In genomic region chr6:123171341-123171740, GRCh38 we compare ENCODE assay signal across 23 cellular contexts.
DNase-seq lines count a peak whose midpoint lies in the region; ATAC-seq and TF ChIP-seq lines count a peak whose summit lies in the region.
"Had no signal": no experiment of that assay in that cellular context is flagged by ENCODE, and none has a peak within 500 bp of the region (broad histone marks: within the 10 kb centered on the region; RNA-seq: fewer than 3 reads in every experiment).

No MANE protein-coding gene starts in this region.

- TF ChIP-seq CTCF in PC-3 (conservative IDR thresholded peaks at IDR 0.05; ENCODE audit: low read depth, low read length) (no peak), epithelial cell of esophagus (IDR thresholded peaks at IDR 0.05; ENCODE audit: insufficient read depth, low read depth, low read length, missing control alignments) (no peak)

- H3K4me3 Mint-ChIP-seq in naive thymus-derived CD8-positive, alpha-beta T cell: no peak overlapping the region
- H3K4me3 Mint-ChIP-seq: CD4-positive, alpha-beta memory T cell; HFFc6 had no signal

- H3K27me3 Mint-ChIP-seq in naive thymus-derived CD8-positive, alpha-beta T cell: no peaks in the 10 kb centered on the region
- H3K27me3 Mint-ChIP-seq: CD4-positive, alpha-beta memory T cell had no signal

- H3K4me2 ChIP-seq in PC-3 (ENCODE audit: low read length): no peak overlapping the region
- no peak overlapping the region for H3K4me2 ChIP-seq in trophoblast cell (ENCODE audit: low read length)
- H3K4me2 ChIP-seq: A549, BLaER1 had no signal

- no peaks in the 10 kb centered on the region for H4K20me1 ChIP-seq in PC-3 (ENCODE audit: low read length)
- H4K20me1 ChIP-seq: BLaER1 had no signal

- no TSS peak for BruUV-seq in PC-3 (replicated peaks; lab: Mats Ljungman, UMichigan)

- H4K12ac ChIP-seq in trophoblast cell (ENCODE audit: low read depth, low read length): no peak overlapping the region

- H3K9me3 Mint-ChIP-seq in naive thymus-derived CD8-positive, alpha-beta T cell: peaks cover 0 to 3% (median 0%) of the 10 kb centered on the region in 9 donors

- H3K18ac ChIP-seq in trophoblast cell (ENCODE audit: low read length): no peak overlapping the region

- no peaks in the 10 kb centered on the region for H3K9me2 ChIP-seq in PC-3 (replicated peaks; ENCODE audit: low read length)

- no peak for ATAC-seq in PC-3
- no peak for ATAC-seq in esophagus mucosa
- no peak for ATAC-seq in naive thymus-derived CD8-positive, alpha-beta T cell
- ATAC-seq: A549, GM12878, SK-N-SH treated with all-trans-retinoic acid at 6 μM for 48 hours had no signal

- H3K36me3 Mint-ChIP-seq in naive thymus-derived CD8-positive, alpha-beta T cell: no peaks in the 10 kb centered on the region
- H3K36me3 Mint-ChIP-seq: CD4-positive, alpha-beta memory T cell had no signal

- H2BK120ac ChIP-seq in trophoblast cell (ENCODE audit: insufficient read depth, low read length, poor library complexity): no peak overlapping the region

- H3K27me3 ChIP-seq in PC-3 (ENCODE audit: low read length) (no peaks in the 10 kb centered on the region; the same call in 1 of the 2 replicates), trophoblast cell (ENCODE audit: insufficient read depth, low read length) (no peaks in the 10 kb centered on the region)
- H3K27me3 ChIP-seq: BLaER1 had no signal

- no peak overlapping the region for H3K23ac ChIP-seq in trophoblast cell (ENCODE audit: low read length)

- WGBS in trophoblast cell (ENCODE audit: extremely low coverage, insufficient coverage, insufficient read length): no CpG with 5 or more reads among the region's 3 CpGs

- intact Hi-C loops in PC-3 (cut with micrococcal nuclease): no loop called here

- H3K9me3 ChIP-seq in PC-3 (ENCODE audit: low read length) (no peaks in the 10 kb centered on the region), trophoblast cell (ENCODE audit: insufficient read depth, low read depth, low read length) (no peaks in the 10 kb centered on the region)
- H3K9me3 ChIP-seq: A549, BLaER1 had no signal

- H3K14ac ChIP-seq in trophoblast cell (ENCODE audit: low read length): no peak overlapping the region

- H3K4me3 ChIP-seq in PC-3 (ENCODE audit: low read length): no peak overlapping the region
- no peak overlapping the region for H3K4me3 ChIP-seq in epithelial cell of esophagus (ENCODE audit: low read length)
- H3K4me3 ChIP-seq in trophoblast cell (ENCODE audit: low read depth, low read length): no peak overlapping the region
- H3K4me3 ChIP-seq: A549, BLaER1, GM12878 had no signal

- H3K4me1 ChIP-seq in PC-3 (ENCODE audit: insufficient read depth, low read length): no peaks in the 10 kb centered on the region
- H3K4me1 ChIP-seq in trophoblast cell (ENCODE audit: control insufficient read depth in 1 of 2, insufficient read depth in 2 of 2, low read length in 2 of 2): no peaks in the 10 kb centered on the region
- H3K4me1 ChIP-seq: A549 had no signal

- H4K91ac ChIP-seq in trophoblast cell (ENCODE audit: low read depth, low read length): no peak overlapping the region

- no peak overlapping the region for H3K4ac ChIP-seq in trophoblast cell (ENCODE audit: low read depth, low read length)

- no peak overlapping the region for H2BK12ac ChIP-seq in trophoblast cell (ENCODE audit: low read length)

- H3K27ac ChIP-seq in PC-3 (ENCODE audit: low read length) (no peak overlapping the region), trophoblast cell (ENCODE audit: low read depth, low read length) (no peak overlapping the region)
- H3K27ac ChIP-seq: A549, BLaER1, RWPE1 had no signal

- H3K79me2 ChIP-seq in PC-3 (ENCODE audit: low read length) (no peaks in the 10 kb centered on the region), trophoblast cell (ENCODE audit: control insufficient read depth, insufficient read depth, low read length, poor library complexity) (no peaks in the 10 kb centered on the region)

- no peak overlapping the region for H3K9ac ChIP-seq in PC-3 (ENCODE audit: low read length)
- H3K9ac ChIP-seq in trophoblast cell (ENCODE audit: low read length): no peak overlapping the region
- H3K9ac ChIP-seq: BLaER1 had no signal

- H3K36me3 ChIP-seq in PC-3 (ENCODE audit: low read depth, low read length): no peaks in the 10 kb centered on the region
- no peaks in the 10 kb centered on the region for H3K36me3 ChIP-seq in trophoblast cell (ENCODE audit: control insufficient read depth in 1 of 2, insufficient read depth in 2 of 2, low read length in 2 of 2)
- H3K36me3 ChIP-seq: BLaER1 had no signal

- H3K79me1 ChIP-seq in trophoblast cell (ENCODE audit: low read length): no peaks in the 10 kb centered on the region

- H2BK5ac ChIP-seq in trophoblast cell (ENCODE audit: low read depth, low read length, poor library complexity): no peak overlapping the region

- no peaks in the 10 kb centered on the region for H3K4me1 Mint-ChIP-seq in naive thymus-derived CD8-positive, alpha-beta T cell
- H3K4me1 Mint-ChIP-seq: CD4-positive, alpha-beta memory T cell had no signal

- POLR2A ChIA-PET in PC-3 (lab: Charles Lee; ENCODE audit: unreplicated experiment): no interaction called here
- POLR2A ChIA-PET in naive thymus-derived CD8-positive, alpha-beta T cell (lab: Charles Lee): no interaction called here

- CTCF ChIA-PET in PC-3 (lab: Charles Lee): no interaction called here

- no peak overlapping the region for H3K27ac Mint-ChIP-seq in naive thymus-derived CD8-positive, alpha-beta T cell
- H3K27ac Mint-ChIP-seq: CD4-positive, alpha-beta memory T cell; HFFc6 had no signal

- H2AFZ ChIP-seq in PC-3 (ENCODE audit: low read length): no peak overlapping the region
- H2AFZ ChIP-seq in trophoblast cell (ENCODE audit: insufficient read depth, low read length, poor library complexity): no peak overlapping the region

- no peak overlapping the region for H4K8ac ChIP-seq in trophoblast cell (ENCODE audit: low read depth, low read length)

- H2AK5ac ChIP-seq in trophoblast cell (ENCODE audit: low read length): no peak overlapping the region

- DNase-seq in ELF-1 (ENCODE audit: low read depth, low spot score): peak; percentile 64
- peak; percentile 7 for DNase-seq in PC-3
- peak; percentile 8 for DNase-seq in epithelial cell of esophagus (ENCODE audit: low read depth)
- peak; percentile 42 to 77 for DNase-seq in trophoblast cell
- DNase-seq in mucosa of gallbladder (ENCODE audit: low spot score): no peak
- no peak for DNase-seq in naive thymus-derived CD8-positive, alpha-beta T cell
- no peak for DNase-seq in AML-193 (lab: John Stamatoyannopoulos, UW)
- DNase-seq: CD4-positive, alpha-beta memory T cell; DMS153; H7; HFFc6; Kasumi-1; NCI-H1105; NCI-H2081; NCI-H2171 treated with DMSO at 0.1 percent for 48 hours; NCI-H748 treated with DMSO at 0.1 percent for 48 hours; SIG-M5 had no signal

- H3F3A ChIP-seq in PC-3 (ENCODE audit: low read length, unreplicated experiment): no peaks in the 10 kb centered on the region

Comparison
In these comparisons a context has a peak if more than half of its experiments do, and no peak if none do; other contexts are left out.
1. DNase-seq: peak in ELF-1 (single experiment), PC-3 (single experiment), epithelial cell of esophagus (single experiment) and trophoblast cell (2 of 2); none in mucosa of gallbladder (single experiment), naive thymus-derived CD8-positive, alpha-beta T cell (0 of 10) and AML-193 (0 of 2).